ENCODE assay signal across 11 cellular contexts in the genomic region with DNA sequence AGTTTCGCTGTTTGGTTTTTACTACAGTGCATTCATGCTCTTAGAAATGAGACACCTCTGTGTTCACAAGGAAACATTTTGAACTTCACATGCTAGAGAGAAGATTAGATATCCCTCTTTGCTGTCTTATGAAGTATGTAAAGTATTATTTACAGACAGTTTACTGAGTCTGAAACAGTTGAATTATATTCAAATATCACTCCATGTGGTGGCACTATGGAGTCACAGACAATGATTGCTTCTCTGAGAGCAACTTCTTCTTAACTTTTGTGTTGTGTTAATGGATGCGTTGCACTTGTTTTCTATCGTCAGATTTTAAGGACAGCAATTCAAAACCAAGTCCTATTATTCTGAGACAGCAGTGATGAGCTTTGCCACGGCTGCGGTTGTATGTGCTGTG.
DNase-seq lines count a peak whose midpoint lies in the region; ATAC-seq and TF ChIP-seq lines count a peak whose summit lies in the region.
"Had no signal": no experiment of that assay in that cellular context is flagged by ENCODE, and none has a peak within 500 bp of the region (broad histone marks: within the 10 kb centered on the region; RNA-seq: fewer than 3 reads in every experiment).

No MANE protein-coding gene starts in this region.

- H3K27me3 ChIP-seq in CD8-positive, alpha-beta memory T cell (ENCODE audit: insufficient read depth, low read length, poor library complexity, severe bottlenecking): no peaks in the 10 kb centered on the region
- H3K27me3 ChIP-seq: SJCRH30 had no signal

- TF ChIP-seq CTCF in 22Rv1 (IDR thresholded peaks at IDR 0.05): peak; percentile 21

- H3K36me3 ChIP-seq in CD8-positive, alpha-beta memory T cell (ENCODE audit: insufficient read depth, low read length): no peaks in the 10 kb centered on the region
- H3K36me3 ChIP-seq: SJCRH30 had no signal

- intact Hi-C loops in cardiac septum (cut with DNase I): no loop called here

- no peaks in the 10 kb centered on the region for H3K9me3 ChIP-seq in CD8-positive, alpha-beta memory T cell (ENCODE audit: low read length)
- H3K9me3 ChIP-seq: SJCRH30 had no signal

- no peak overlapping the region for H3K4me3 ChIP-seq in CD8-positive, alpha-beta memory T cell (ENCODE audit: low read length)
- H3K4me3 ChIP-seq: SJCRH30 had no signal

- H3K36me3 Mint-ChIP-seq in CD8-positive, alpha-beta memory T cell: no peaks in the 10 kb centered on the region

- H3K27ac ChIP-seq in 22Rv1: no peak overlapping the region
- H3K27ac ChIP-seq in CD8-positive, alpha-beta memory T cell (ENCODE audit: low read depth, low read length): no peak overlapping the region
- H3K27ac ChIP-seq: SJCRH30 had no signal

- H3K4me1 ChIP-seq in CD8-positive, alpha-beta memory T cell (ENCODE audit: insufficient read depth, low read length): no peaks in the 10 kb centered on the region
- H3K4me1 ChIP-seq: SJCRH30 had no signal

- no peaks in the 10 kb centered on the region for H3K27me3 Mint-ChIP-seq in CD8-positive, alpha-beta memory T cell

- H3K4me1 Mint-ChIP-seq in CD8-positive, alpha-beta memory T cell: no peaks in the 10 kb centered on the region

- peaks cover 0 to under 1% (median 0%) of the 10 kb centered on the region in 5 donors for H3K9me3 Mint-ChIP-seq in CD8-positive, alpha-beta memory T cell

- DNase-seq in H4 (ENCODE audit: low spot score): peak; percentile 39
- DNase-seq in OCI-M1 (lab: John Stamatoyannopoulos, UW): peak; percentile 38
- peak; percentile 69 for DNase-seq in inferior parietal cortex (ENCODE audit: extremely low spot score)
- DNase-seq in stimulated activated naive CD8-positive, alpha-beta T cell treated with anti-CD3 and anti-CD28 coated beads, Interleukin-15, Interleukin-2, amounts not matched to agents 100 U/mL and 50 U/mL, for 24 hours: no peak
- DNase-seq in CD8-positive, alpha-beta memory T cell: no peak
- DNase-seq in cardiac septum (ENCODE audit: low spot score): no peak
- DNase-seq: activated CD4-positive, alpha-beta T cell treated with anti-CD3 and anti-CD28 coated beads for 1 hour; NCI-H146; SJCRH30 had no signal

- POLR2A ChIA-PET in CD8-positive, alpha-beta memory T cell (lab: Charles Lee): no interaction called here

- ATAC-seq in stimulated activated naive CD8-positive, alpha-beta T cell treated with anti-CD3 and anti-CD28 coated beads, Interleukin-15, Interleukin-2, amounts not matched to agents 100 U/mL and 50 U/mL, for 24 hours: no peak
- ATAC-seq in GM21786 (IDR thresholded peaks at IDR 0.05; ENCODE audit: unreplicated experiment): no peak

- no peak overlapping the region for H3K27ac Mint-ChIP-seq in CD8-positive, alpha-beta memory T cell

- CTCF ChIA-PET in CD8-positive, alpha-beta memory T cell (lab: Charles Lee): no interaction called here

- no peak overlapping the region for H3K4me3 Mint-ChIP-seq in CD8-positive, alpha-beta memory T cell

Comparison
In these comparisons a context has a peak if more than half of its experiments do, and no peak if none do; other contexts are left out.
1. DNase-seq: peak in H4 (single experiment), OCI-M1 (single experiment) and inferior parietal cortex (single experiment); none in stimulated activated naive CD8-positive, alpha-beta T cell treated with anti-CD3 and anti-CD28 coated beads, Interleukin-15, Interleukin-2, amounts not matched to agents 100 U/mL and 50 U/mL, for 24 hours (single experiment), CD8-positive, alpha-beta memory T cell (0 of 5) and cardiac septum (single experiment).